8 cellular contexts compared by ENCODE assay signal in genomic region chr10:52778511-52779392, GRCh38. TPM values are rescaled to one million over a fixed set of nuclear protein-coding genes. Genes with fewer than 3 reads are reported as not detected.
A peak's percentile ranks its signal among the peaks of the same experiment; 100 is the strongest.
DNase-seq lines count a peak whose midpoint lies in the region; ATAC-seq, FAIRE-seq and TF ChIP-seq lines count a peak whose summit lies in the region.
"Had no signal": no experiment of that assay in that cellular context is flagged by ENCODE, and none has a peak within 500 bp of the region (broad histone marks: within the 10 kb centered on the region; RNA-seq: fewer than 3 reads in every experiment).

No MANE protein-coding gene starts in this region.

- no peaks in the 10 kb centered on the region for H3K27me3 Mint-ChIP-seq in osteocyte (ENCODE audit: unreplicated experiment)

- dilution Hi-C loops in endothelial cell of umbilical vein (cut with MboI; ENCODE audit: extremely low pct_ligation_motif_present, low sequenced_read_pairs): no loop called here

- CTCF ChIA-PET in endothelial cell of umbilical vein (lab: Charles Lee): interaction anchor here (0.6 to 7.1 kb wide), 25 partner anchors 9 to 1773 kb away, joined by 3 to 182 read pairs (median 4); partner anchors contain the start of gene DKK1

- H3K36me3 ChIP-seq in endothelial cell of umbilical vein (ENCODE audit: control insufficient read depth in 2 of 2, extremely low read depth in 1 of 2, insufficient read depth in 2 of 2, low read length in 2 of 2): no peaks in the 10 kb centered on the region

- intact Hi-C loops in endothelial cell of umbilical vein (cut with micrococcal nuclease): no loop called here

- no peaks in the 10 kb centered on the region for H3K79me2 ChIP-seq in endothelial cell of umbilical vein (ENCODE audit: control insufficient read depth, insufficient read depth, low read length)

- peak overlapping the region; percentile 78 for H2AFZ ChIP-seq in endothelial cell of umbilical vein (ENCODE audit: low read depth, low read length)

- H3K4me2 ChIP-seq in endothelial cell of umbilical vein (ENCODE audit: insufficient read depth, low read length): peak overlapping the region; percentile 42

- no peaks in the 10 kb centered on the region for H3K9me3 Mint-ChIP-seq in osteocyte (ENCODE audit: unreplicated experiment)

- H3K9ac ChIP-seq in endothelial cell of umbilical vein (replicated peaks; ENCODE audit: extremely low read depth, insufficient read depth, low read length): no peak overlapping the region

- ATAC-seq in left lobe of liver: no peak

- no peak for FAIRE-seq in endothelial cell of umbilical vein (lab: Jason Lieb, UNC)

- TF ChIP-seq CTCF in endothelial cell of umbilical vein (IDR thresholded peaks at IDR 0.05; ENCODE audit: extremely low read depth in 1 of 2, insufficient read depth in 1 of 2, low read depth in 1 of 2, low read length in 2 of 2): peak; percentile 64 to 66
- TF ChIP-seq CTCF in osteocyte (IDR thresholded peaks at IDR 0.05): peak; percentile 42

- H3K9me1 ChIP-seq in endothelial cell of umbilical vein (replicated peaks; ENCODE audit: control insufficient read depth, extremely low read depth, insufficient read depth, low read length): no peaks in the 10 kb centered on the region

- no peak overlapping the region for H3K4me3 Mint-ChIP-seq in osteocyte (ENCODE audit: unreplicated experiment)

- POLR2A ChIA-PET in endothelial cell of umbilical vein (lab: Charles Lee): no interaction called here

- no peaks in the 10 kb centered on the region for H3K36me3 Mint-ChIP-seq in osteocyte (ENCODE audit: unreplicated experiment)

- no peaks in the 10 kb centered on the region for H3K4me1 ChIP-seq in endothelial cell of umbilical vein (ENCODE audit: control insufficient read depth, extremely low read depth, insufficient read depth, low read length)

- DNase-seq in G401 (ENCODE audit: low spot score) (peak; percentile 18), M059J (ENCODE audit: low read depth) (peak; percentile 28), endothelial cell of umbilical vein (ENCODE audit: low read depth, low spot score) (peak; percentile 35), osteocyte (ENCODE audit: extremely low spot score, unreplicated experiment) (peak; percentile 81), NCI-H146 (lab: John Stamatoyannopoulos, UW) (no peak), left lobe of liver (ENCODE audit: low spot score) (no peak), middle frontal gyrus (ENCODE audit: extremely low spot score, low spot score) (no peak)
- DNase-seq: GOT3 had no signal

- H3K4me1 Mint-ChIP-seq in osteocyte (ENCODE audit: unreplicated experiment): no peaks in the 10 kb centered on the region

- TF ChIP-seq POLR2A in endothelial cell of umbilical vein (IDR thresholded peaks at IDR 0.05; ENCODE audit: low read depth, low read length): no peak

- in situ Hi-C loops in G401 (cut with HindIII; ENCODE audit: low sequenced_read_pairs): no loop called here

- H3K27me3 ChIP-seq in endothelial cell of umbilical vein (ENCODE audit: control insufficient read depth in 2 of 2, insufficient read depth in 2 of 2, low read length in 2 of 2): peaks cover 5 to 10% of the 10 kb centered on the region in 2 experiments

- H3K27ac Mint-ChIP-seq in osteocyte (ENCODE audit: unreplicated experiment): no peak overlapping the region

- H3K9me3 ChIP-seq in endothelial cell of umbilical vein (replicated peaks; ENCODE audit: control insufficient read depth, insufficient read depth, low read length): no peaks in the 10 kb centered on the region

- BruUV-seq in endothelial cell of umbilical vein (replicated peaks; lab: Mats Ljungman, UMichigan): no TSS peak

- H4K20me1 ChIP-seq in endothelial cell of umbilical vein (replicated peaks; ENCODE audit: control insufficient read depth, extremely low read depth, insufficient read depth, low read length): no peaks in the 10 kb centered on the region

- no peak overlapping the region for H3K4me3 ChIP-seq in endothelial cell of umbilical vein (replicated peaks in 1 of 3; ENCODE audit: insufficient read depth in 1 of 3, low read depth in 1 of 3, low read length in 3 of 3)

- no peak overlapping the region for H3K27ac ChIP-seq in endothelial cell of umbilical vein (ENCODE audit: insufficient read depth, low read depth, low read length)

TF ChIP-seq in endothelial cell of umbilical vein, 7 proteins besides CTCF, POLR2A, EP300 and RAD21:
- TF ChIP-seq EZH2 (IDR thresholded peaks at IDR 0.05; ENCODE audit: borderline replicate concordance, low read depth, low read length, severe bottlenecking): no peak
- no peak for TF ChIP-seq MYC (IDR thresholded peaks at IDR 0.05; ENCODE audit: low read depth, low read length)
- TF ChIP-seq GATA2 (IDR thresholded peaks at IDR 0.05; ENCODE audit: insufficient read depth, insufficient read length, low read depth, low read length): no peak
- TF ChIP-seq JUN (IDR thresholded peaks at IDR 0.05; ENCODE audit: borderline replicate concordance, insufficient read depth, insufficient read length, low read depth): no peak
- no peak for TF ChIP-seq POLR2AphosphoS5 (IDR thresholded peaks at IDR 0.05; ENCODE audit: insufficient read depth, low read depth, low read length)
- TF ChIP-seq FOS (IDR thresholded peaks at IDR 0.05; ENCODE audit: borderline replicate concordance, insufficient read depth, low read length): no peak
- TF ChIP-seq, protein P1, sequence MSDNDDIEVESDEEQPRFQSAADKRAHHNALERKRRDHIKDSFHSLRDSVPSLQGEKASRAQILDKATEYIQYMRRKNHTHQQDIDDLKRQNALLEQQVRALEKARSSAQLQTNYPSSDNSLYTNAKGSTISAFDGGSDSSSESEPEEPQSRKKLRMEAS (IDR thresholded peaks at IDR 0.05; ENCODE audit: insufficient read depth, insufficient read length): no peak
TF ChIP-seq in endothelial cell of umbilical vein: peak in this region for 0.

RNA-seq across cellular contexts. Expression of gene MBL2, which starts 6.2 kb away (rescaled TPM):
- 0.17 and 0.43 TPM in 2 replicates for total RNA-seq in G401 (2014; rRNA removed; shearing (Covaris generic))
- total RNA-seq in M059J (2014; rRNA removed; shearing (Covaris generic)): 0.02 TPM in 1 of 2 replicates, not detected in the other
- total RNA-seq in endothelial cell of umbilical vein (not detected in 2 replicates), osteocyte (not detected in 2 replicates), left lobe of liver (108 TPM)
- polyA plus RNA-seq in endothelial cell of umbilical vein: not detected in 2 replicates
- not detected in 2 replicates for polyA plus RNA-seq in endothelial cell of umbilical vein (2011; cell fraction: cytosol; rRNA removed)
- polyA plus RNA-seq in endothelial cell of umbilical vein (2011; cell fraction: nucleus; rRNA removed): not detected in 2 replicates
- not detected in 2 replicates for polyA plus RNA-seq in endothelial cell of umbilical vein (2012)
- not detected in 2 replicates for polyA minus RNA-seq in endothelial cell of umbilical vein
- not detected for polyA minus RNA-seq in endothelial cell of umbilical vein (2011; cell fraction: cytosol; rRNA and poly(A)+ RNA removed)
- not detected in 2 replicates for polyA minus RNA-seq in endothelial cell of umbilical vein (2011; cell fraction: nucleus; rRNA and poly(A)+ RNA removed)

Comparison
In these comparisons a context has a peak if more than half of its experiments do, and no peak if none do; other contexts are left out.
1. DNase-seq: peak in G401 (single experiment), M059J (single experiment), endothelial cell of umbilical vein (single experiment) and osteocyte (single experiment); none in NCI-H146 (single experiment), left lobe of liver (single experiment) and middle frontal gyrus (single experiment).
2. RNA of gene MBL2, which starts 6.2 kb away (total RNA-seq): 108 TPM in left lobe of liver (single experiment); 0.17 to 0.43 TPM in G401, 0.02 TPM in M059J, not detected in endothelial cell of umbilical vein and not detected in osteocyte; every median in the first group is over 10 times any median in the second.